In genomic region chr11:65915821-65916251, GRCh38 we compare ENCODE assay signal across 7 cellular contexts. TPM values are rescaled to one million over a fixed set of nuclear protein-coding genes. Genes with fewer than 3 reads are reported as not detected.
DNase-seq lines count a peak whose midpoint lies in the region; ATAC-seq and TF ChIP-seq lines count a peak whose summit lies in the region.

No MANE protein-coding gene starts in this region.

- no peaks in the 10 kb centered on the region for H3K36me3 ChIP-seq in kidney epithelial cell (ENCODE audit: control insufficient read depth, insufficient read depth, low read length)
- no peaks in the 10 kb centered on the region for H3K36me3 ChIP-seq in tibial artery

- TF ChIP-seq CTCF in kidney epithelial cell (IDR thresholded peaks at IDR 0.05; ENCODE audit: insufficient read depth, low read length, poor library complexity, severe bottlenecking) (no peak), tibial artery (IDR thresholded peaks at IDR 0.05) (no peak)

- ATAC-seq in HG02678 (IDR thresholded peaks at IDR 0.05; ENCODE audit: unreplicated experiment) (no peak), GM18861 (IDR thresholded peaks at IDR 0.05; ENCODE audit: unreplicated experiment) (no peak), HG02973 (IDR thresholded peaks at IDR 0.05; ENCODE audit: unreplicated experiment) (no peak)

- H3K27ac ChIP-seq in tibial artery = peak overlapping the region; percentile 94 to 96

- H3K4me1 ChIP-seq in tibial artery = peaks cover 14 to 73% (median 59%) of the 10 kb centered on the region in 4 donors

- intact Hi-C loops in tibial artery (cut with DNase I; ENCODE audit: low total_unique reads) = loop anchor here (2.0 kb wide), 1 partner anchor 27 kb away; the partner anchor contains the start of gene FIBP

- H3K27me3 ChIP-seq in kidney epithelial cell (ENCODE audit: control insufficient read depth, insufficient read depth, low read length) (no peaks in the 10 kb centered on the region), tibial artery (no peaks in the 10 kb centered on the region)

- DNase-seq in HT1080 (ENCODE audit: low read depth) (peak; percentile 99), brain pericyte (ENCODE audit: low read depth, low spot score) (peak; percentile 75), kidney epithelial cell (ENCODE audit: low read depth) (peak; percentile 93), tibial artery (peak; percentile 93 to 98)

- H3K4me3 ChIP-seq in kidney epithelial cell (ENCODE audit: low read depth, low read length) (no peak overlapping the region), tibial artery (peak overlapping the region in 1 of 2 donors; percentile 25)

- no peaks in the 10 kb centered on the region for H3K9me3 ChIP-seq in tibial artery

RNA-seq across cellular contexts. Expression of gene C11orf68, which starts 3.0 kb away (rescaled TPM):
- 44.0 and 64.7 TPM in 2 replicates for total RNA-seq in HT1080 (2014; rRNA removed; shearing (Covaris generic))
- 81.2 and 103 TPM in 2 replicates for polyA plus RNA-seq in HT1080 (2015; cell fraction: cytosol; rRNA removed)
- polyA plus RNA-seq in HT1080 (2015; cell fraction: nucleus; rRNA removed) = 52.2 and 66.5 TPM in 2 replicates
- total RNA-seq in kidney epithelial cell = 19.7 and 19.9 TPM in 2 replicates

RNA-seq across cellular contexts. Expression of gene DRAP1, which starts 3.4 kb away (rescaled TPM):
- total RNA-seq in HT1080 (2014; rRNA removed; shearing (Covaris generic)) = 355 and 356 TPM in 2 replicates
- polyA plus RNA-seq in HT1080 (2015; cell fraction: cytosol; rRNA removed) = 241 and 261 TPM in 2 replicates
- polyA plus RNA-seq in HT1080 (2015; cell fraction: nucleus; rRNA removed) = 209 and 260 TPM in 2 replicates
- total RNA-seq in kidney epithelial cell = 106 and 141 TPM in 2 replicates

RNA-seq across cellular contexts. Expression of gene FOSL1, which starts 15.6 kb away (rescaled TPM):
- 236 and 374 TPM in 2 replicates for total RNA-seq in HT1080 (2014; rRNA removed; shearing (Covaris generic))
- polyA plus RNA-seq in HT1080 (2015; cell fraction: cytosol; rRNA removed) = 579 and 580 TPM in 2 replicates
- 258 and 269 TPM in 2 replicates for polyA plus RNA-seq in HT1080 (2015; cell fraction: nucleus; rRNA removed)
- 44.2 and 46.5 TPM in 2 replicates for total RNA-seq in kidney epithelial cell

RNA-seq across cellular contexts. Expression of gene CCDC85B, which starts 25.4 kb away (rescaled TPM):
- 135 and 146 TPM in 2 replicates for total RNA-seq in HT1080 (2014; rRNA removed; shearing (Covaris generic))
- 153 and 193 TPM in 2 replicates for polyA plus RNA-seq in HT1080 (2015; cell fraction: cytosol; rRNA removed)
- polyA plus RNA-seq in HT1080 (2015; cell fraction: nucleus; rRNA removed) = 65.8 and 67.2 TPM in 2 replicates
- 48.9 and 58.9 TPM in 2 replicates for total RNA-seq in kidney epithelial cell

RNA-seq across cellular contexts. Expression of gene FIBP, which starts 27.6 kb away (rescaled TPM):
- 187 and 232 TPM in 2 replicates for total RNA-seq in HT1080 (2014; rRNA removed; shearing (Covaris generic))
- 137 and 138 TPM in 2 replicates for polyA plus RNA-seq in HT1080 (2015; cell fraction: cytosol; rRNA removed)
- 85.4 and 98.4 TPM in 2 replicates for polyA plus RNA-seq in HT1080 (2015; cell fraction: nucleus; rRNA removed)
- 142 and 144 TPM in 2 replicates for total RNA-seq in kidney epithelial cell
